In genomic region chr3:52288674-52289073, GRCh38 we compare ENCODE assay signal across 8 cellular contexts. TPM values are rescaled to one million over a fixed set of nuclear protein-coding genes. Genes with fewer than 3 reads are reported as not detected.
DNase-seq lines count a peak whose midpoint lies in the region; ATAC-seq, FAIRE-seq and TF ChIP-seq lines count a peak whose summit lies in the region.

No MANE protein-coding gene starts in this region.

- ATAC-seq in heart right ventricle (no peak), left cardiac atrium (no peak), GM12878 (no peak)

- no peak overlapping the region for H2BK15ac ChIP-seq in mesendoderm (replicated peaks; ENCODE audit: low read depth)

- BruUV-seq in GM12878 (replicated peaks; lab: Mats Ljungman, UMichigan) = no TSS peak

- CTCF ChIA-PET in GM12878 (lab: Yijun Ruan, JAX) = interaction anchor here (0.9 to 19.0 kb wide), 17 partner anchors 9 to 287 kb away, joined by 3 to 451 read pairs (median 7); partner anchors contain the start of genes TLR9 and WDR82

- H3K4ac ChIP-seq in mesendoderm (ENCODE audit: low read depth, low read length) = no peak overlapping the region

- WGBS in heart right ventricle, 2 donors = 92 to 93% methylated on average over 6 of the region's 6 CpGs
- WGBS in GM12878 (ENCODE audit: insufficient coverage, insufficient replicate concordance, low lambda C conversion rate, missing lambda C conversion rate) = 100% methylated on average over 6 of the region's 6 CpGs
- no CpG with 5 or more reads among the region's 6 CpGs for WGBS in mesendoderm (ENCODE audit: extremely low coverage, insufficient coverage, low lambda C conversion rate)

- H3K56ac ChIP-seq in mesendoderm (ENCODE audit: low read length) = peak overlapping the region; percentile 18

- no peaks in the 10 kb centered on the region for H3K9me3 ChIP-seq in heart right ventricle
- no peaks in the 10 kb centered on the region for H3K9me3 ChIP-seq in GM12878 (replicated peaks; ENCODE audit: control insufficient read depth, insufficient read depth, low read length)
- no peaks in the 10 kb centered on the region for H3K9me3 ChIP-seq in vagina

- no peak overlapping the region for H3K23ac ChIP-seq in mesendoderm (ENCODE audit: low read length)

- no peaks in the 10 kb centered on the region for H4K20me1 ChIP-seq in GM12878 (ENCODE audit: control insufficient read depth, insufficient read depth)

- POLR2A ChIA-PET in GM12878 (lab: Charles Lee) = interaction anchor here (0.8 to 3.7 kb wide), 15 partner anchors 11 to 68 kb away, joined by 3 to 48 read pairs (median 6); partner anchors contain the start of genes TLR9, TWF2 and WDR82

- no peak overlapping the region for H2BK5ac ChIP-seq in mesendoderm (ENCODE audit: low read length)

- peaks cover 2% of the 10 kb centered on the region for H3K79me1 ChIP-seq in mesendoderm (ENCODE audit: low read length)

- H4K5ac ChIP-seq in mesendoderm (ENCODE audit: low read length) = no peak overlapping the region

- peak overlapping the region; percentile 6 for H2AK5ac ChIP-seq in mesendoderm (ENCODE audit: low read length)

- H3K4me3 ChIP-seq in heart right ventricle (peak overlapping the region in 9 of 10 donors; percentile 59 to 98 (median 68)), GM12878 (peak overlapping the region; percentile 65), mesendoderm (ENCODE audit: low read length) (no peak overlapping the region), vagina (peak overlapping the region; percentile 77 to 89)

- TF ChIP-seq RAD21 in GM12878 (IDR thresholded peaks at IDR 0.05; ENCODE audit: insufficient read depth, low read depth, low read length) = no peak

- SMC1A ChIA-PET in GM12878 (lab: Charles Lee; ENCODE audit: uncharacterized antibody, unreplicated experiment) = interaction anchor here (0.7 to 6.1 kb wide), 17 partner anchors 9 to 380 kb away, joined by 3 to 159 read pairs (median 4); partner anchors contain the start of genes TLR9, TWF2 and WDR82

- peak overlapping the region; percentile 87 for H3K4me2 ChIP-seq in GM12878 (ENCODE audit: control insufficient read depth, insufficient read depth)
- no peak overlapping the region for H3K4me2 ChIP-seq in mesendoderm (ENCODE audit: low read length)

- no peak overlapping the region for H2BK120ac ChIP-seq in mesendoderm (ENCODE audit: low read depth, low read length)

- intact Hi-C loops in heart right ventricle (cut with DNase I) = loop anchor here in 2 of 10 donors (2.0 to 10.0 kb wide), 3 partner anchors 50 to 294 kb away; partner anchors contain the start of genes RPL29 (in 1 of the 2) and TWF2 (in 1 of the 2)
- intact Hi-C loops in left cardiac atrium (cut with DNase I) = no loop called here
- intact Hi-C loops in GM12878 (cut with micrococcal nuclease; ENCODE audit: unreplicated experiment) = no loop called here
- intact Hi-C loops in vagina (cut with DNase I) = loop anchor here (5.0 kb wide), 1 partner anchor 51 kb away; the partner anchor contains the start of gene TWF2

- H2AFZ ChIP-seq in GM12878 (ENCODE audit: control insufficient read depth, low read depth, low read length) = no peak overlapping the region

- H3K4me1 ChIP-seq in heart right ventricle (peaks cover 5 to 25% (median 16%) of the 10 kb centered on the region in 9 donors), GM12878 (ENCODE audit: control insufficient read depth, insufficient read depth, low read length) (peaks cover 11% of the 10 kb centered on the region), mesendoderm (ENCODE audit: control insufficient read depth, low read depth, low read length) (peaks cover 4% of the 10 kb centered on the region), vagina (peaks cover 23% of the 10 kb centered on the region)

- TF ChIP-seq CTCF in heart right ventricle (IDR thresholded peaks at IDR 0.05) (no peak), GM12878 (IDR thresholded peaks at IDR 0.05 in 2 of 3, conservative IDR thresholded peaks at IDR 0.05 in 1 of 3; ENCODE audit: control insufficient read depth in 2 of 3, extremely low read depth in 1 of 3, insufficient read depth in 1 of 3, low read depth in 3 of 3, low read length in 3 of 3) (no peak), vagina (IDR thresholded peaks at IDR 0.05) (no peak)

- H3K9ac ChIP-seq in GM12878 (ENCODE audit: control insufficient read depth, insufficient read depth, low read length) (peak overlapping the region; percentile 96), mesendoderm (ENCODE audit: low read length) (no peak overlapping the region)

- TF ChIP-seq POLR2A in GM12878 (IDR thresholded peaks at IDR 0.05; ENCODE audit: low read depth, low read length) (no peak), vagina (IDR thresholded peaks at IDR 0.05) (no peak)

- in situ Hi-C loops in GM12878 (cut with MboI) = no loop called here

- RAD21 ChIA-PET in GM12878 (lab: Charles Lee; ENCODE audit: unreplicated experiment) = interaction anchor here (0.7 to 7.5 kb wide), 18 partner anchors 9 to 158 kb away, joined by 3 to 131 read pairs (median 5); partner anchors contain the start of genes TLR9 and TWF2

- peaks cover 0 to 46% (median 14%) of the 10 kb centered on the region in 9 donors for H3K36me3 ChIP-seq in heart right ventricle
- H3K36me3 ChIP-seq in GM12878 (ENCODE audit: control insufficient read depth in 2 of 2, insufficient read depth in 2 of 2, low read length in 1 of 2) = peaks cover 3 to 6% of the 10 kb centered on the region in 2 experiments; a peak in 3 of 4 replicates
- H3K36me3 ChIP-seq in mesendoderm (ENCODE audit: control insufficient read depth, insufficient read depth, low read length) = no peaks in the 10 kb centered on the region
- H3K36me3 ChIP-seq in vagina = peaks cover 0 to 13% of the 10 kb centered on the region in 2 donors

- no peak for FAIRE-seq in GM12878 (lab: Jason Lieb, UNC)

- peaks cover 18% of the 10 kb centered on the region for H3K79me2 ChIP-seq in GM12878 (ENCODE audit: control insufficient read depth, insufficient read depth, low read length)
- no peaks in the 10 kb centered on the region for H3K79me2 ChIP-seq in mesendoderm (ENCODE audit: control insufficient read depth, insufficient read depth, low read length)

- H3K27me3 ChIP-seq in heart right ventricle (no peaks in the 10 kb centered on the region), GM12878 (replicated peaks in 1 of 2; ENCODE audit: control insufficient read depth in 2 of 2, insufficient read depth in 2 of 2, low read length in 1 of 2) (no peaks in the 10 kb centered on the region), mesendoderm (ENCODE audit: insufficient read depth, low read length, poor library complexity) (no peaks in the 10 kb centered on the region), vagina (no peaks in the 10 kb centered on the region)

- no peak for TF ChIP-seq EP300 in GM12878 (IDR thresholded peaks at IDR 0.05; ENCODE audit: borderline replicate concordance in 1 of 2, control insufficient read depth in 1 of 2, low read depth in 2 of 2, low read length in 2 of 2)

- no peak for DNase-seq in heart right ventricle
- no peak for DNase-seq in left cardiac atrium
- no peak for DNase-seq in GM12878 (ENCODE audit: low read depth, low spot score)
- no peak for DNase-seq in mesendoderm
- no peak for DNase-seq in vagina (ENCODE audit: extremely low spot score in 2 of 2)
- no peak for DNase-seq in Kasumi-1 (lab: John Stamatoyannopoulos, UW)
- no peak for DNase-seq in DMS79 treated with DMSO at 0.1 percent for 48 hours (lab: John Stamatoyannopoulos, UW)
- DNase-seq in NCI-H748 treated with DMSO at 0.1 percent for 48 hours (lab: John Stamatoyannopoulos, UW) = no peak

- H3K27ac ChIP-seq in heart right ventricle (peak overlapping the region in 8 of 10 donors; percentile 94 to 100 (median 99)), GM12878 (ENCODE audit: control insufficient read depth, insufficient read depth) (peak overlapping the region; percentile 99), mesendoderm (ENCODE audit: low read depth, low read length) (no peak overlapping the region), vagina (no peak overlapping the region)

- H4K8ac ChIP-seq in mesendoderm (ENCODE audit: low read depth, low read length) = no peak overlapping the region

- H3K18ac ChIP-seq in mesendoderm (ENCODE audit: low read length) = no peak overlapping the region

RNA-seq across cellular contexts. Expression of gene GLYCTK, which starts 1.0 kb away (rescaled TPM):
- total RNA-seq in heart right ventricle = 1 to 10 TPM; 4.3 to 9.2 (median 4.9) TPM
- polyA plus RNA-seq in heart right ventricle = 1 to 10 TPM; 6.7 to 8.4 TPM
- total RNA-seq in left cardiac atrium = 10 to 100 TPM; 10.4 to 13.5 TPM
- 49.8 and 58.7 TPM in 2 replicates for total RNA-seq in GM12878 (2013; cell fraction: nucleolus; rRNA removed)
- total RNA-seq in GM12878 (2014; rRNA removed) = 13.7 and 14.9 TPM in 2 replicates
- 8.5 and 8.8 TPM in 2 replicates for total RNA-seq in GM12878 (2014; rRNA removed; fragmentation: Illumina TruSeq; extraction: Trizol)
- total RNA-seq in GM12878 (2021) = 19.0 and 19.9 TPM in 2 replicates
- 7.2 TPM for polyA plus RNA-seq in GM12878 (2011; ENCODE audit: low read depth)
- polyA plus RNA-seq in GM12878 (2011; rRNA removed) = 6.5 and 13.5 TPM in 2 replicates
- 21.6 and 36.9 TPM in 2 replicates for polyA plus RNA-seq in GM12878 (2011; cell fraction: cytosol; rRNA removed)
- polyA plus RNA-seq in GM12878 (2011; cell fraction: nucleus; rRNA removed) = 76.2 and 80.1 TPM in 2 replicates
- 10.3 and 13.3 TPM in 2 replicates for polyA plus RNA-seq in GM12878 (2012)
- 2.3 and 7.4 TPM in 2 replicates for polyA plus RNA-seq in GM12878 (2014; fragmentation: Illumina TruSeq; extraction: Trizol)
- polyA plus RNA-seq in GM12878 (2014; fragmentation: Nextera tagmentation; extraction: Ambion mirVana) = 1 to 10 TPM in 1 of 2 experiments, under 1 TPM in 1; 0.66 to 2.7 TPM
- 22.6 and 26.5 TPM in 2 replicates for polyA plus RNA-seq in GM12878 (2014; rRNA removed)
- polyA plus RNA-seq in GM12878 (2016; fragmentation: Nextera tagmentation; extraction: Ambion mirVana) = 10 to 100 TPM; 10.6 to 15.7 TPM
- polyA minus RNA-seq in GM12878 (2011; rRNA and poly(A)+ RNA removed) = 11.3 and 23.6 TPM in 2 replicates
- polyA minus RNA-seq in GM12878 (2011; cell fraction: cytosol; rRNA and poly(A)+ RNA removed) = 5.3 and 7.6 TPM in 2 replicates
- polyA minus RNA-seq in GM12878 (2011; cell fraction: nucleus; rRNA and poly(A)+ RNA removed) = 19.2 and 41.1 TPM in 2 replicates
- 3.5 TPM for polyA plus RNA-seq in mesendoderm (2013, experiment 1 of 2)
- polyA plus RNA-seq in mesendoderm (2013, experiment 2 of 2) = 3.3 TPM
- 10.3 TPM for total RNA-seq in vagina

RNA-seq across cellular contexts. Expression of gene WDR82, which starts 10.2 kb away (rescaled TPM):
- 10 to 100 TPM; 59.0 to 78.4 (median 71.6) TPM for total RNA-seq in heart right ventricle
- 10 to 100 TPM; 19.3 to 33.5 TPM for polyA plus RNA-seq in heart right ventricle
- total RNA-seq in left cardiac atrium = 10 to 100 TPM; 57.6 to 65.5 TPM
- total RNA-seq in GM12878 (2013; cell fraction: nucleolus; rRNA removed) = 29.7 and 32.2 TPM in 2 replicates
- total RNA-seq in GM12878 (2014; rRNA removed) = 50.0 and 51.1 TPM in 2 replicates
- total RNA-seq in GM12878 (2014; rRNA removed; fragmentation: Illumina TruSeq; extraction: Trizol) = 45.1 and 46.4 TPM in 2 replicates
- 61.0 and 64.8 TPM in 2 replicates for total RNA-seq in GM12878 (2021)
- polyA plus RNA-seq in GM12878 (2011; ENCODE audit: low read depth) = 33.3 TPM
- polyA plus RNA-seq in GM12878 (2011; rRNA removed) = 81.8 and 82.4 TPM in 2 replicates
- 51.8 and 52.6 TPM in 2 replicates for polyA plus RNA-seq in GM12878 (2011; cell fraction: cytosol; rRNA removed)
- 14.2 and 20.5 TPM in 2 replicates for polyA plus RNA-seq in GM12878 (2011; cell fraction: nucleus; rRNA removed)
- polyA plus RNA-seq in GM12878 (2012) = 35.7 and 40.2 TPM in 2 replicates
- polyA plus RNA-seq in GM12878 (2014; fragmentation: Illumina TruSeq; extraction: Trizol) = 65.8 and 67.0 TPM in 2 replicates
- polyA plus RNA-seq in GM12878 (2014; fragmentation: Nextera tagmentation; extraction: Ambion mirVana) = 10 to 100 TPM; 10.4 to 12.5 TPM
- polyA plus RNA-seq in GM12878 (2014; rRNA removed) = 49.5 and 55.2 TPM in 2 replicates
- 10 to 100 TPM; 10.1 to 15.8 TPM for polyA plus RNA-seq in GM12878 (2016; fragmentation: Nextera tagmentation; extraction: Ambion mirVana)
- 86.3 and 110 TPM in 2 replicates for polyA minus RNA-seq in GM12878 (2011; rRNA and poly(A)+ RNA removed)
- 27.0 and 31.9 TPM in 2 replicates for polyA minus RNA-seq in GM12878 (2011; cell fraction: cytosol; rRNA and poly(A)+ RNA removed)
- 12.8 and 23.2 TPM in 2 replicates for polyA minus RNA-seq in GM12878 (2011; cell fraction: nucleus; rRNA and poly(A)+ RNA removed)
- polyA plus RNA-seq in mesendoderm (2013, experiment 1 of 2) = 39.2 TPM
- polyA plus RNA-seq in mesendoderm (2013, experiment 2 of 2) = 38.6 TPM
- 44.4 TPM for total RNA-seq in vagina

RNA-seq across cellular contexts. Expression of gene DNAH1, which starts 27.4 kb away (rescaled TPM):
- 1 to 10 TPM; 1.5 to 5.9 (median 2.8) TPM for total RNA-seq in heart right ventricle
- 1 to 10 TPM in 1 of 2 donors, under 1 TPM in 1; 0.99 to 6.4 TPM for polyA plus RNA-seq in heart right ventricle
- 1 to 10 TPM; 3.3 to 4.4 TPM for total RNA-seq in left cardiac atrium
- total RNA-seq in GM12878 (2013; cell fraction: nucleolus; rRNA removed) = 71.1 and 76.2 TPM in 2 replicates
- total RNA-seq in GM12878 (2014; rRNA removed) = 3.3 and 3.4 TPM in 2 replicates
- 2.3 TPM in 2 replicates for total RNA-seq in GM12878 (2014; rRNA removed; fragmentation: Illumina TruSeq; extraction: Trizol)
- 4.4 and 5.7 TPM in 2 replicates for total RNA-seq in GM12878 (2021)
- polyA plus RNA-seq in GM12878 (2011; ENCODE audit: low read depth) = 3.9 TPM
- 1.8 and 3.2 TPM in 2 replicates for polyA plus RNA-seq in GM12878 (2011; rRNA removed)
- 2.9 and 4.0 TPM in 2 replicates for polyA plus RNA-seq in GM12878 (2011; cell fraction: cytosol; rRNA removed)
- 41.3 and 54.3 TPM in 2 replicates for polyA plus RNA-seq in GM12878 (2011; cell fraction: nucleus; rRNA removed)
- polyA plus RNA-seq in GM12878 (2012) = 5.3 and 7.2 TPM in 2 replicates
- polyA plus RNA-seq in GM12878 (2014; fragmentation: Illumina TruSeq; extraction: Trizol) = 2.3 and 3.7 TPM in 2 replicates
- under 1 TPM; 0.31 to 0.33 TPM for polyA plus RNA-seq in GM12878 (2014; fragmentation: Nextera tagmentation; extraction: Ambion mirVana)
- 4.4 and 5.8 TPM in 2 replicates for polyA plus RNA-seq in GM12878 (2014; rRNA removed)
- under 1 TPM; 0.48 to 0.57 TPM for polyA plus RNA-seq in GM12878 (2016; fragmentation: Nextera tagmentation; extraction: Ambion mirVana)
- polyA minus RNA-seq in GM12878 (2011; rRNA and poly(A)+ RNA removed) = 11.5 and 14.5 TPM in 2 replicates
- polyA minus RNA-seq in GM12878 (2011; cell fraction: cytosol; rRNA and poly(A)+ RNA removed) = 1.0 and 1.3 TPM in 2 replicates
- 10.0 and 18.0 TPM in 2 replicates for polyA minus RNA-seq in GM12878 (2011; cell fraction: nucleus; rRNA and poly(A)+ RNA removed)
- polyA plus RNA-seq in mesendoderm (2013, experiment 1 of 2) = 0.04 TPM
- polyA plus RNA-seq in mesendoderm (2013, experiment 2 of 2) = 0.15 TPM
- total RNA-seq in vagina = 12.3 TPM

RNA-seq across cellular contexts. Expression of gene PPM1M, which starts 43.1 kb away (rescaled TPM):
- total RNA-seq in heart right ventricle = 10 to 100 TPM in 2 of 10 donors, 1 to 10 TPM in 8; 5.2 to 17.6 (median 7.9) TPM
- polyA plus RNA-seq in heart right ventricle = 10 to 100 TPM in 1 of 2 donors, 1 to 10 TPM in 1; 6.4 to 11.1 TPM
- total RNA-seq in left cardiac atrium = 10 to 100 TPM; 11.8 to 17.4 TPM
- total RNA-seq in GM12878 (2013; cell fraction: nucleolus; rRNA removed) = 10.4 and 10.8 TPM in 2 replicates
- total RNA-seq in GM12878 (2014; rRNA removed) = 15.7 and 16.3 TPM in 2 replicates
- total RNA-seq in GM12878 (2014; rRNA removed; fragmentation: Illumina TruSeq; extraction: Trizol) = 14.1 TPM in 2 replicates
- total RNA-seq in GM12878 (2021) = 24.8 and 25.9 TPM in 2 replicates
- polyA plus RNA-seq in GM12878 (2011; ENCODE audit: low read depth) = 11.0 TPM
- polyA plus RNA-seq in GM12878 (2011; rRNA removed) = 19.2 and 21.1 TPM in 2 replicates
- polyA plus RNA-seq in GM12878 (2011; cell fraction: cytosol; rRNA removed) = 26.1 and 26.4 TPM in 2 replicates
- 55.4 and 72.9 TPM in 2 replicates for polyA plus RNA-seq in GM12878 (2011; cell fraction: nucleus; rRNA removed)
- 16.3 and 19.2 TPM in 2 replicates for polyA plus RNA-seq in GM12878 (2012)
- polyA plus RNA-seq in GM12878 (2014; fragmentation: Illumina TruSeq; extraction: Trizol) = 19.8 and 24.3 TPM in 2 replicates
- polyA plus RNA-seq in GM12878 (2014; fragmentation: Nextera tagmentation; extraction: Ambion mirVana) = 10 to 100 TPM in 1 of 2 experiments, 1 to 10 TPM in 1; 7.5 to 15.3 TPM
- polyA plus RNA-seq in GM12878 (2014; rRNA removed) = 23.1 and 24.3 TPM in 2 replicates
- polyA plus RNA-seq in GM12878 (2016; fragmentation: Nextera tagmentation; extraction: Ambion mirVana) = 1 to 10 TPM; 7.3 to 9.5 TPM
- 28.2 and 35.1 TPM in 2 replicates for polyA minus RNA-seq in GM12878 (2011; rRNA and poly(A)+ RNA removed)
- 3.9 and 5.3 TPM in 2 replicates for polyA minus RNA-seq in GM12878 (2011; cell fraction: cytosol; rRNA and poly(A)+ RNA removed)
- polyA minus RNA-seq in GM12878 (2011; cell fraction: nucleus; rRNA and poly(A)+ RNA removed) = 11.4 and 12.5 TPM in 2 replicates
- polyA plus RNA-seq in mesendoderm (2013, experiment 1 of 2) = 2.1 TPM
- 1.8 TPM for polyA plus RNA-seq in mesendoderm (2013, experiment 2 of 2)
- total RNA-seq in vagina = 25.0 TPM

RNA-seq across cellular contexts. Expression of gene TWF2, which starts 49.7 kb away (rescaled TPM):
- total RNA-seq in heart right ventricle = 100 to 1,000 TPM in 5 of 10 donors, 10 to 100 TPM in 5; 71.5 to 148 (median 99.1) TPM
- polyA plus RNA-seq in heart right ventricle = 10 to 100 TPM; 44.7 to 62.8 TPM
- 10 to 100 TPM; 45.9 to 51.7 TPM for total RNA-seq in left cardiac atrium
- total RNA-seq in GM12878 (2013; cell fraction: nucleolus; rRNA removed) = 11.4 and 12.4 TPM in 2 replicates
- 67.7 and 81.3 TPM in 2 replicates for total RNA-seq in GM12878 (2014; rRNA removed)
- total RNA-seq in GM12878 (2014; rRNA removed; fragmentation: Illumina TruSeq; extraction: Trizol) = 34.7 and 37.5 TPM in 2 replicates
- 88.1 and 88.2 TPM in 2 replicates for total RNA-seq in GM12878 (2021)
- 26.2 TPM for polyA plus RNA-seq in GM12878 (2011; ENCODE audit: low read depth)
- polyA plus RNA-seq in GM12878 (2011; rRNA removed) = 30.3 and 56.6 TPM in 2 replicates
- 115 and 164 TPM in 2 replicates for polyA plus RNA-seq in GM12878 (2011; cell fraction: cytosol; rRNA removed)
- 78.7 and 103 TPM in 2 replicates for polyA plus RNA-seq in GM12878 (2011; cell fraction: nucleus; rRNA removed)
- 46.6 and 50.7 TPM in 2 replicates for polyA plus RNA-seq in GM12878 (2012)
- polyA plus RNA-seq in GM12878 (2014; fragmentation: Illumina TruSeq; extraction: Trizol) = 9.8 and 38.5 TPM in 2 replicates
- 1 to 10 TPM in 1 of 2 experiments, under 1 TPM in 1; 0.16 to 3.4 TPM for polyA plus RNA-seq in GM12878 (2014; fragmentation: Nextera tagmentation; extraction: Ambion mirVana)
- polyA plus RNA-seq in GM12878 (2014; rRNA removed) = 106 and 113 TPM in 2 replicates
- 10 to 100 TPM; 80.4 to 90.5 TPM for polyA plus RNA-seq in GM12878 (2016; fragmentation: Nextera tagmentation; extraction: Ambion mirVana)
- polyA minus RNA-seq in GM12878 (2011; rRNA and poly(A)+ RNA removed) = 40.5 and 76.6 TPM in 2 replicates
- polyA minus RNA-seq in GM12878 (2011; cell fraction: cytosol; rRNA and poly(A)+ RNA removed) = 25.4 and 34.2 TPM in 2 replicates
- polyA minus RNA-seq in GM12878 (2011; cell fraction: nucleus; rRNA and poly(A)+ RNA removed) = 11.8 and 16.6 TPM in 2 replicates
- 29.5 TPM for polyA plus RNA-seq in mesendoderm (2013, experiment 1 of 2)
- 29.7 TPM for polyA plus RNA-seq in mesendoderm (2013, experiment 2 of 2)
- 93.8 TPM for total RNA-seq in vagina

Comparison
In these comparisons a context has a peak if more than half of its experiments do, and no peak if none do; other contexts are left out.
1. H3K27ac ChIP-seq: peak in heart right ventricle (8 of 10) and GM12878 (single experiment); none in mesendoderm (single experiment) and vagina (single experiment).